In genomic region chr6:148438593-148438992, GRCh38 we compare ENCODE assay signal across 13 cellular contexts.
"Had no signal": no experiment of that assay in that cellular context is flagged by ENCODE, and none has a peak within 500 bp of the region (broad histone marks: within the 10 kb centered on the region; RNA-seq: fewer than 3 reads in every experiment).

No MANE protein-coding gene starts in this region.

- H3K4me3 Mint-ChIP-seq: activated CD4-positive, alpha-beta memory T cell treated with anti-CD3 and anti-CD28 coated beads for 36 hours; activated T-cell treated with anti-CD3 and anti-CD28 coated beads, Interleukin-2, amount 50 U/mL, for 4 hours; endodermal cell; memory B cell had no signal

- H3K27me3 ChIP-seq: heart right ventricle, left lung, tibial nerve had no signal

- H3K27ac Mint-ChIP-seq: activated CD4-positive, alpha-beta memory T cell treated with anti-CD3 and anti-CD28 coated beads for 36 hours; activated naive CD4-positive, alpha-beta T cell treated with anti-CD3 and anti-CD28 coated beads, Interleukin-2, amount 50 U/mL, for 72 hours; endodermal cell; memory B cell had no signal

- H3K9me3 Mint-ChIP-seq: activated CD4-positive, alpha-beta memory T cell treated with anti-CD3 and anti-CD28 coated beads for 36 hours; activated naive CD4-positive, alpha-beta T cell treated with anti-CD3 and anti-CD28 coated beads, Interleukin-2, amount 50 U/mL, for 72 hours; activated T-cell treated with anti-CD3 and anti-CD28 coated beads, Interleukin-2, amount 50 U/mL, for 4 hours; endodermal cell; memory B cell had no signal

- H3K36me3 ChIP-seq: left lung, tibial nerve had no signal

- H3K27ac ChIP-seq: left lung, tibial nerve had no signal

- H3K4me3 ChIP-seq: heart right ventricle, left lung, tibial nerve had no signal

- H3K36me3 Mint-ChIP-seq: activated CD4-positive, alpha-beta memory T cell treated with anti-CD3 and anti-CD28 coated beads for 36 hours; activated naive CD4-positive, alpha-beta T cell treated with anti-CD3 and anti-CD28 coated beads, Interleukin-2, amount 50 U/mL, for 72 hours; memory B cell had no signal

- ATAC-seq: activated naive CD4-positive, alpha-beta T cell treated with anti-CD3 and anti-CD28 coated beads, Interleukin-2, amount 50 U/mL, for 72 hours; activated T-cell treated with anti-CD3 and anti-CD28 coated beads, Interleukin-2, amount 50 U/mL, for 4 hours; heart right ventricle; left lung had no signal

- DNase-seq: activated CD4-positive, alpha-beta memory T cell treated with anti-CD3 and anti-CD28 coated beads for 36 hours; activated effector memory CD4-positive, alpha-beta T cell treated with anti-CD3 and anti-CD28 coated beads, Interleukin-2, amount 50 U/mL, for 16 hours; activated T-cell treated with anti-CD3 and anti-CD28 coated beads, Interleukin-2, amount 50 U/mL, for 4 hours; endodermal cell; erythroblast; heart right ventricle; left lung; retina; small intestine; T-helper 2 cell had no signal

- H3K9me3 ChIP-seq: heart right ventricle, left lung, tibial nerve had no signal
